1 cellular context compared by ENCODE assay signal in the genomic region with DNA sequence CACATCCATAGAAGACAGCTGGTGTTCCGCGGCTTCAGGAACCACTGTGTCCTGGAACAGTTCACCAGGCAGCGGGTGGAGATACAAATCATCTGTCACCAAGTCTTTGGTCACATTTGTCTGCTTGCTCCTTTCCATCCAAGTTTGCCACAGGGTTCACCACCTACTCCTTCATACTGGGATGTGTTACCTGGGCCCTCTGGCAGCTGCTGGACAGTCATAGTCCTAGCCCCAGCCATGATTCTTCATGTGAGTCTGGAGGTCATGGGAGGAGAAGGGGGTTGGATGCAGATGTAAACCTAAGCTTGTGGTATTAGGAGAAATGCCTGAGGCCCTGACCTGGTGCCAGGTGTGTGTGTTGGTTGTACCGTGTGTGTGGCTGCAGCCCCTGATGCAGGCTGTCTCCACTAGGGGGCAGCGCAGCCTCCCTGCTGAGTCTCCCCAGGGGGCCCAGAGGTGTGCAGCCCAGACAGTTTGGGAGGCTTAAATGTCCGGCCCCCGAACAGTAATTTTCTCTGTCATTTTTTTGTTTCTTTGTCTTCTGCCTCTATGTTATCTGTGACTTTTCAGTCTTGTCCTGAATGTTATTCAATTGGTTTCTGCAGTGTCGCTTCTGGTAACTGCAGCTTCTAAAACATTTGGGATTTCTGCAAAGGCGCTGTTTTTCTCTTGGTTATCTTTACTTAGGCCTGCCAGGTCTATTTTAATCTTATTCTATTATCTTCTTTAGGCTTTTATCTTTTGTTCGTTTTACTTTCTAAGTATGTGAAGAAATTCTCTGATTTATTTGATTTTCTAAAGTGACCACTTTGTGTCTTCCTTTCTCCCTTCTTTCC.
TF ChIP-seq lines count a peak whose summit lies in the region.

No MANE protein-coding gene starts in this region.

TF ChIP-seq in GM23338, 12 proteins besides CTCF, POLR2A, EP300 and RAD21 (continued from another document):
- TF ChIP-seq CREB1 (CRISPR knock-in tag; IDR thresholded peaks at IDR 0.05; ENCODE audit: low read depth) = no peak
- no peak for TF ChIP-seq POLR2AphosphoS5 (IDR thresholded peaks at IDR 0.05; ENCODE audit: low read depth)
- no peak for TF ChIP-seq NANOG (IDR thresholded peaks at IDR 0.05; ENCODE audit: borderline replicate concordance)
- TF ChIP-seq, protein P1, sequence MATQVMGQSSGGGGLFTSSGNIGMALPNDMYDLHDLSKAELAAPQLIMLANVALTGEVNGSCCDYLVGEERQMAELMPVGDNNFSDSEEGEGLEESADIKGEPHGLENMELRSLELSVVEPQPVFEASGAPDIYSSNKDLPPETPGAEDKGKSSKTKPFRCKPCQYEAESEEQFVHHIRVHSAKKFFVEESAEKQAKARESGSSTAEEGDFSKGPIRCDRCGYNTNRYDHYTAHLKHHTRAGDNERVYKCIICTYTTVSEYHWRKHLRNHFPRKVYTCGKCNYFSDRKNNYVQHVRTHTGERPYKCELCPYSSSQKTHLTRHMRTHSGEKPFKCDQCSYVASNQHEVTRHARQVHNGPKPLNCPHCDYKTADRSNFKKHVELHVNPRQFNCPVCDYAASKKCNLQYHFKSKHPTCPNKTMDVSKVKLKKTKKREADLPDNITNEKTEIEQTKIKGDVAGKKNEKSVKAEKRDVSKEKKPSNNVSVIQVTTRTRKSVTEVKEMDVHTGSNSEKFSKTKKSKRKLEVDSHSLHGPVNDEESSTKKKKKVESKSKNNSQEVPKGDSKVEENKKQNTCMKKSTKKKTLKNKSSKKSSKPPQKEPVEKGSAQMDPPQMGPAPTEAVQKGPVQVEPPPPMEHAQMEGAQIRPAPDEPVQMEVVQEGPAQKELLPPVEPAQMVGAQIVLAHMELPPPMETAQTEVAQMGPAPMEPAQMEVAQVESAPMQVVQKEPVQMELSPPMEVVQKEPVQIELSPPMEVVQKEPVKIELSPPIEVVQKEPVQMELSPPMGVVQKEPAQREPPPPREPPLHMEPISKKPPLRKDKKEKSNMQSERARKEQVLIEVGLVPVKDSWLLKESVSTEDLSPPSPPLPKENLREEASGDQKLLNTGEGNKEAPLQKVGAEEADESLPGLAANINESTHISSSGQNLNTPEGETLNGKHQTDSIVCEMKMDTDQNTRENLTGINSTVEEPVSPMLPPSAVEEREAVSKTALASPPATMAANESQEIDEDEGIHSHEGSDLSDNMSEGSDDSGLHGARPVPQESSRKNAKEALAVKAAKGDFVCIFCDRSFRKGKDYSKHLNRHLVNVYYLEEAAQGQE (IDR thresholded peaks at IDR 0.05; ENCODE audit: unreplicated experiment) = no peak
- no peak for TF ChIP-seq ZNF114 (CRISPR knock-in tag; IDR thresholded peaks at IDR 0.05)
- TF ChIP-seq ZNF331 (CRISPR knock-in tag; IDR thresholded peaks at IDR 0.05; ENCODE audit: low read depth) = no peak
- no peak for TF ChIP-seq STAT1 (IDR thresholded peaks at IDR 0.05; ENCODE audit: unreplicated experiment)
